In genomic region chr19:38335949-38336637, GRCh38 we compare ENCODE assay signal across 8 cellular contexts. TPM values are rescaled to one million over a fixed set of nuclear protein-coding genes. Genes with fewer than 3 reads are reported as not detected.
DNase-seq lines count a peak whose midpoint lies in the region; ATAC-seq and TF ChIP-seq lines count a peak whose summit lies in the region.

No MANE protein-coding gene starts in this region.

- WGBS in testis, 2 donors, result 0 to 1% methylated on average over 52 of the region's 52 CpGs

- H3K36me3 Mint-ChIP-seq in activated naive CD4-positive, alpha-beta T cell treated with anti-CD3 and anti-CD28 coated beads, Interleukin-2, amount 50 U/mL, for 72 hours, result no peaks in the 10 kb centered on the region

- no peaks in the 10 kb centered on the region for H3K36me3 ChIP-seq in osteoblast (ENCODE audit: insufficient read depth, low read length)
- no peaks in the 10 kb centered on the region for H3K36me3 ChIP-seq in testis (ENCODE audit: low read depth, missing control alignments)

- ATAC-seq in HG02610 (IDR thresholded peaks at IDR 0.05; ENCODE audit: unreplicated experiment) (peak; percentile 72), SK-N-SH treated with all-trans-retinoic acid at 6 μM for 48 hours (peak; percentile 91)
- peak; percentile 78 to 81 for ATAC-seq in activated naive CD4-positive, alpha-beta T cell treated with anti-CD3 and anti-CD28 coated beads, Interleukin-2, amount 50 U/mL, for 72 hours

- DNase-seq in GM10248 (ENCODE audit: extremely low spot score), result peak; percentile 94
- peak; percentile 83 for DNase-seq in NCI-H1092 treated with DMSO at 0.1 percent for 48 hours (lab: John Stamatoyannopoulos, UW)
- peak; percentile 94 to 95 for DNase-seq in activated naive CD4-positive, alpha-beta T cell treated with anti-CD3 and anti-CD28 coated beads, Interleukin-2, amount 50 U/mL, for 72 hours (ENCODE audit: low spot score in 2 of 2)
- peak; percentile 97 for DNase-seq in glomerular visceral epithelial cell (ENCODE audit: extremely low spot score)
- DNase-seq in osteoblast (ENCODE audit: insufficient read length, low spot score, missing footprints), result peak; percentile 99
- peak; percentile 95 for DNase-seq in testis

- POLR2A ChIA-PET in GM10248 (lab: Yijun Ruan, JAX), result interaction anchor here (0.5 to 0.9 kb wide), 5 partner anchors 38 to 501 kb away, joined by 3 to 7 read pairs (median 5); partner anchors contain the start of gene PSMD8

- intact Hi-C loops in testis (cut with DNase I; ENCODE audit: low total_unique reads), result no loop called here

- CTCF ChIA-PET in GM10248 (lab: Yijun Ruan, JAX), result interaction anchor here (0.5 to 2.8 kb wide), 23 partner anchors 9 to 434 kb away, joined by 3 to 28 read pairs (median 4); partner anchors contain the start of genes GGN and PSMD8

- no peak for TF ChIP-seq POLR2A in testis (IDR thresholded peaks at IDR 0.05)

- no peaks in the 10 kb centered on the region for H3K79me2 ChIP-seq in osteoblast (ENCODE audit: insufficient read depth, low read length)

- H3K9me3 ChIP-seq in osteoblast (ENCODE audit: low read depth, low read length) (no peaks in the 10 kb centered on the region), testis (no peaks in the 10 kb centered on the region)

- no peaks in the 10 kb centered on the region for H3K9me3 Mint-ChIP-seq in activated naive CD4-positive, alpha-beta T cell treated with anti-CD3 and anti-CD28 coated beads, Interleukin-2, amount 50 U/mL, for 72 hours

- H3K4me3 ChIP-seq in osteoblast (ENCODE audit: insufficient read depth, low read length) (peak overlapping the region; percentile 91), testis (peak overlapping the region; percentile 63 to 66)

- H3K27me3 ChIP-seq in osteoblast (ENCODE audit: insufficient read depth, low read length) (no peaks in the 10 kb centered on the region), testis (no peaks in the 10 kb centered on the region)

- peak overlapping the region; percentile 32 for H3K27ac ChIP-seq in osteoblast (ENCODE audit: low read depth, low read length)
- H3K27ac ChIP-seq in testis, result peak overlapping the region; percentile 81 to 96

- H3K4me2 ChIP-seq in osteoblast (ENCODE audit: insufficient read depth, low read length), result peak overlapping the region; percentile 99

- H3K4me1 ChIP-seq in osteoblast (ENCODE audit: insufficient read depth, low read length), result peaks cover 3% of the 10 kb centered on the region
- peaks cover 4% of the 10 kb centered on the region for H3K4me1 ChIP-seq in testis

- H2AFZ ChIP-seq in osteoblast (ENCODE audit: low read length), result peak overlapping the region; percentile 98

- TF ChIP-seq CTCF in GM10248 (IDR thresholded peaks at IDR 0.05; ENCODE audit: control extremely low read depth, extremely low read depth, low read depth, missing control alignments) (no peak), osteoblast (IDR thresholded peaks at IDR 0.05; ENCODE audit: extremely low read depth, low read depth, low read length) (no peak), testis (IDR thresholded peaks at IDR 0.05) (no peak)

- H3K27ac Mint-ChIP-seq in activated naive CD4-positive, alpha-beta T cell treated with anti-CD3 and anti-CD28 coated beads, Interleukin-2, amount 50 U/mL, for 72 hours, result peak overlapping the region; percentile 93 to 98

- no peaks in the 10 kb centered on the region for H4K20me1 ChIP-seq in osteoblast (ENCODE audit: insufficient read depth, low read length)

TF ChIP-seq in SK-N-SH treated with all-trans-retinoic acid at 6 μM for 48 hours, 23 proteins besides CTCF, POLR2A, EP300 and RAD21:
- TF ChIP-seq TCF4 (CRISPR knock-in tag; IDR thresholded peaks at IDR 0.05; ENCODE audit: borderline replicate concordance) (no peak), ZNF70 (CRISPR knock-in tag; IDR thresholded peaks at IDR 0.05) (peak; percentile 56; the same call in 1 of the 2 replicates)

RNA-seq across cellular contexts. Expression of gene CATSPERG, which starts 0.5 kb away (rescaled TPM):
- total RNA-seq in activated naive CD4-positive, alpha-beta T cell treated with anti-CD3 and anti-CD28 coated beads, Interleukin-2, amount 50 U/mL, for 72 hours, result 10 to 100 TPM in 1 of 2 donors, 1 to 10 TPM in 1; 4.1 to 22.8 TPM
- total RNA-seq in osteoblast, result 1.2 and 2.2 TPM in 2 replicates
- 10 to 100 TPM; 56.3 to 84.0 TPM for total RNA-seq in testis
- 141 TPM for polyA plus RNA-seq in testis (ENCODE audit: insufficient read depth, low read depth, low replicate concordance)

RNA-seq across cellular contexts. Expression of gene KCNK6, which starts 16.4 kb away (rescaled TPM):
- 10 to 100 TPM; 10.7 to 12.1 TPM for total RNA-seq in activated naive CD4-positive, alpha-beta T cell treated with anti-CD3 and anti-CD28 coated beads, Interleukin-2, amount 50 U/mL, for 72 hours
- 5.4 and 6.5 TPM in 2 replicates for total RNA-seq in osteoblast
- 1 to 10 TPM; 2.3 to 3.5 TPM for total RNA-seq in testis
- polyA plus RNA-seq in testis (ENCODE audit: insufficient read depth, low read depth, low replicate concordance), result 3.4 TPM

RNA-seq across cellular contexts. Expression of gene YIF1B, which starts 20.3 kb away (rescaled TPM):
- total RNA-seq in activated naive CD4-positive, alpha-beta T cell treated with anti-CD3 and anti-CD28 coated beads, Interleukin-2, amount 50 U/mL, for 72 hours, result 10 to 100 TPM; 82.1 to 90.0 TPM
- 55.0 and 58.9 TPM in 2 replicates for total RNA-seq in osteoblast
- total RNA-seq in testis, result 10 to 100 TPM; 63.5 to 63.7 TPM
- polyA plus RNA-seq in testis (ENCODE audit: insufficient read depth, low read depth, low replicate concordance), result 52.1 TPM

RNA-seq across cellular contexts. Expression of gene C19orf33, which starts 32.0 kb away (rescaled TPM):
- total RNA-seq in activated naive CD4-positive, alpha-beta T cell treated with anti-CD3 and anti-CD28 coated beads, Interleukin-2, amount 50 U/mL, for 72 hours, result not detected
- total RNA-seq in osteoblast (not detected in 2 replicates), testis (1 to 10 TPM; 1.1 to 1.7 TPM)
- 7.9 TPM for polyA plus RNA-seq in testis (ENCODE audit: insufficient read depth, low read depth, low replicate concordance)

RNA-seq across cellular contexts. Expression of gene PSMD8, which starts 38.3 kb away (rescaled TPM):
- 100 to 1,000 TPM; 189 to 203 TPM for total RNA-seq in activated naive CD4-positive, alpha-beta T cell treated with anti-CD3 and anti-CD28 coated beads, Interleukin-2, amount 50 U/mL, for 72 hours
- 285 and 299 TPM in 2 replicates for total RNA-seq in osteoblast
- 100 to 1,000 TPM; 244 to 265 TPM for total RNA-seq in testis
- polyA plus RNA-seq in testis (ENCODE audit: insufficient read depth, low read depth, low replicate concordance), result 373 TPM

Comparison
In these comparisons a context has a peak if more than half of its experiments do, and no peak if none do; other contexts are left out.
1. Peak in every context shown above with its lines: DNase-seq, ATAC-seq, H3K4me3 ChIP-seq and H3K27ac ChIP-seq.